ENCODE assay signal across 10 cellular contexts in genomic region chr13:110409581-110409992, GRCh38.
DNase-seq lines count a peak whose midpoint lies in the region; TF ChIP-seq lines count a peak whose summit lies in the region.
"Had no signal": no experiment of that assay in that cellular context is flagged by ENCODE, and none has a peak within 500 bp of the region (broad histone marks: within the 10 kb centered on the region; RNA-seq: fewer than 3 reads in every experiment).

No MANE protein-coding gene starts in this region.

- DNase-seq in GM03348 (ENCODE audit: low spot score): peak; percentile 46
- DNase-seq in astrocyte of the hippocampus (ENCODE audit: low read depth, low spot score): peak; percentile 94
- no peak for DNase-seq in hepatocyte (ENCODE audit: low spot score)
- no peak for DNase-seq in NCI-H524 (lab: John Stamatoyannopoulos, UW)
- DNase-seq in activated naive CD4-positive, alpha-beta T cell treated with anti-CD3 and anti-CD28 coated beads, Interleukin-2, amount 50 U/mL, for 16 hours: no peak
- DNase-seq in NCI-H2171 (lab: John Stamatoyannopoulos, UW): no peak
- DNase-seq in anterior cingulate cortex (lab: John Stamatoyannopoulos, UW): no peak
- DNase-seq: activated CD8-positive, alpha-beta T cell treated with anti-CD3 and anti-CD28 coated beads, Interleukin-2, amount 10 ng/mL, durations not matched to agents 7 days and 5 days; SIG-M5 had no signal

- peaks cover 21% of the 10 kb centered on the region for H3K4me1 ChIP-seq in hepatocyte (ENCODE audit: insufficient read depth)
- H3K4me1 ChIP-seq in skeletal muscle satellite cell (ENCODE audit: control insufficient read depth, insufficient read depth, low read length): peaks cover 84% of the 10 kb centered on the region

- no peaks in the 10 kb centered on the region for H3K9me3 ChIP-seq in hepatocyte (ENCODE audit: low read depth)
- no peaks in the 10 kb centered on the region for H3K9me3 ChIP-seq in skeletal muscle satellite cell (replicated peaks; ENCODE audit: low read length)

- no peaks in the 10 kb centered on the region for H4K20me1 ChIP-seq in hepatocyte (ENCODE audit: insufficient read depth, poor library complexity, severe bottlenecking)

- H3K79me2 ChIP-seq in hepatocyte: no peaks in the 10 kb centered on the region

- H3K27me3 ChIP-seq in hepatocyte (no peaks in the 10 kb centered on the region), skeletal muscle satellite cell (ENCODE audit: control insufficient read depth, insufficient read depth, low read length) (no peaks in the 10 kb centered on the region)

- H3K4me3 ChIP-seq in hepatocyte: no peak overlapping the region
- peak overlapping the region; percentile 6 for H3K4me3 ChIP-seq in skeletal muscle satellite cell (ENCODE audit: low read length)

- no peak for TF ChIP-seq CTCF in hepatocyte (IDR thresholded peaks at IDR 0.05; ENCODE audit: poor library complexity)

- no peaks in the 10 kb centered on the region for H3K36me3 ChIP-seq in hepatocyte (replicated peaks; ENCODE audit: insufficient read depth, low read depth)
- H3K36me3 ChIP-seq in skeletal muscle satellite cell (ENCODE audit: insufficient read depth, low read length): peaks cover 9% of the 10 kb centered on the region

- peak overlapping the region; percentile 74 for H3K9ac ChIP-seq in skeletal muscle satellite cell (ENCODE audit: low read depth, low read length)

- H2AFZ ChIP-seq in hepatocyte: no peak overlapping the region

- 77% methylated on average over 13 of the region's 13 CpGs for WGBS in hepatocyte (ENCODE audit: low lambda C conversion rate, missing lambda C conversion rate)

- no peaks in the 10 kb centered on the region for H3K9me2 ChIP-seq in hepatocyte (replicated peaks; ENCODE audit: insufficient read depth)

- no peak overlapping the region for H3K4me2 ChIP-seq in hepatocyte
- peak overlapping the region; percentile 55 for H3K4me2 ChIP-seq in skeletal muscle satellite cell (ENCODE audit: low read length)

- peak overlapping the region; percentile 53 for H3K27ac ChIP-seq in hepatocyte

Comparison
In these comparisons a context has a peak if more than half of its experiments do, and no peak if none do; other contexts are left out.
1. DNase-seq: peak in GM03348 (single experiment) and astrocyte of the hippocampus (single experiment); none in hepatocyte (single experiment), NCI-H524 (0 of 2), activated naive CD4-positive, alpha-beta T cell treated with anti-CD3 and anti-CD28 coated beads, Interleukin-2, amount 50 U/mL, for 16 hours (single experiment), NCI-H2171 (single experiment) and anterior cingulate cortex (0 of 58).